ENCODE assay signal across 8 cellular contexts in the genomic region with DNA sequence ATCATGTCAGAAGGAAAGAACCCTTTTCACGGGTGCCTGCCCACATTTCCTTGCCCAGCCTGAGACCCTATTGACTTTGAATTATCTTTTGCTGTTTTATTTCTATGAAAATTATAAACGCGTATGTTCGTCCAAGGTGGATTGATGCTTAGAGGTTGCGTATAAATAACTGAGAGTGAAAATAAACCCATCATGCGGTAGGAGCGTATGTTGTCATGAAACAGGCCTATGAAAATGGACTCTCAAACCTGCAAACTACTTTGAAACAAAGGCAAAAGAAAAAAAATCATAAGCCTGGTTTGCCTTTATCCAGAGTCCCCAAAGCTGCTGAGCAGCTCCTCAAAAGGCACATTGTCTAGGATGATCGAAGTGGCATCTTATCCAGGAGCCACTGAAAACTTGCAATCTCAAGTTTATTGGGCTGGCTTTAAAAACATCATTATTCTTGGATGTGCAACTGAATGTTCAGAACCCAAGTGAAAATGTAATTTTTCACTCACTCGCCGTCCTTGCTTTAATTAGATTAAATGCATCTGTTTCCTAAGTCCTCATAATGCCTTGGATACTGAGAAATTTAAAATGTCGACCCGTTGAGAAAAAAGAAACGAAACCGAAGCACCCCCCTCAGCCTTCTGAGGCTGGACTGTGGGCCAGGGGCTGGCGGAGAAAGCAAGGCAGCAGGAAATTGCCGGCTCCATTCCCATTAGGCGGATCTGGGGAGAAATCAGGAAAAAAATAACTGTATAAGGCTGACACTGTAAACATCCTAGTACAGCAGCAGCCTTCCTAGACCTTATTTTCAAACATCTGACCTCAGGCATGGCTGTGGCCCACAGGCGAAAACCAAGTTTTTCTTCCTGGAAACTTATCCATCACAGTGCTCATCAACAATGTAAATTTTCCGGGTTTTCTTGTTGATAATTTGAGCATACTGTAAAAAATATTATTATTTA.
DNase-seq lines count a peak whose midpoint lies in the region; ATAC-seq, FAIRE-seq and TF ChIP-seq lines count a peak whose summit lies in the region.

No MANE protein-coding gene starts in this region.

- H3K27me3 Mint-ChIP-seq in activated naive CD4-positive, alpha-beta T cell treated with anti-CD3 and anti-CD28 coated beads, Interleukin-2, amount 50 U/mL, for 24 hours, result no peaks in the 10 kb centered on the region
- H3K27me3 Mint-ChIP-seq in activated naive CD4-positive, alpha-beta T cell treated with anti-CD3 and anti-CD28 coated beads, Interleukin-2, amount 10 ng/mL, durations not matched to agents 7 days and 5 days, result peaks cover 14% of the 10 kb centered on the region

- dilution Hi-C loops in keratinocyte (cut with MboI; ENCODE audit: extremely low pct_ligation_motif_present, low sequenced_read_pairs), result no loop called here

- peak overlapping the region; percentile 72 for H3K27ac Mint-ChIP-seq in activated naive CD4-positive, alpha-beta T cell treated with anti-CD3 and anti-CD28 coated beads, Interleukin-2, amount 50 U/mL, for 24 hours
- no peak overlapping the region for H3K27ac Mint-ChIP-seq in activated naive CD4-positive, alpha-beta T cell treated with anti-CD3 and anti-CD28 coated beads, Interleukin-2, amount 10 ng/mL, durations not matched to agents 7 days and 5 days

- ATAC-seq in HG03520 (IDR thresholded peaks at IDR 0.05; ENCODE audit: unreplicated experiment) (no peak), left lobe of liver (no peak)

- 48% methylated on average over 19 of the region's 19 CpGs for WGBS in urinary bladder

- peak overlapping the region; percentile 95 for H3K9ac ChIP-seq in keratinocyte (ENCODE audit: control insufficient read depth, extremely low read depth, insufficient read depth, low read length)

- H3K36me3 ChIP-seq in keratinocyte (ENCODE audit: control insufficient read depth in 2 of 2, extremely low read depth in 1 of 2, insufficient read depth in 2 of 2, low read length in 2 of 2), result peaks cover 2 to 3% of the 10 kb centered on the region in 2 experiments
- no peaks in the 10 kb centered on the region for H3K36me3 ChIP-seq in urinary bladder (ENCODE audit: insufficient read depth)

- TF ChIP-seq CTCF in WI38 (IDR thresholded peaks at IDR 0.05; ENCODE audit: low read depth, low read length) (no peak), keratinocyte (optimal IDR thresholded peaks at IDR 0.05 in 1 of 3, IDR thresholded peaks at IDR 0.05 in 1 of 3, conservative IDR thresholded peaks at IDR 0.05 in 1 of 3; ENCODE audit: extremely low read depth in 1 of 3, insufficient read depth in 2 of 3, low read length in 3 of 3) (no peak)

- no peaks in the 10 kb centered on the region for H3K27me3 ChIP-seq in keratinocyte (ENCODE audit: control insufficient read depth, extremely low read depth, insufficient read depth, low read length)

- no peaks in the 10 kb centered on the region for H4K20me1 ChIP-seq in keratinocyte (ENCODE audit: control insufficient read depth, extremely low read depth, insufficient read depth, low read length)

- H3K4me1 ChIP-seq in keratinocyte (ENCODE audit: control insufficient read depth, extremely low read depth, insufficient read depth, low read length) (peaks cover 40% of the 10 kb centered on the region), urinary bladder (ENCODE audit: insufficient read depth) (no peaks in the 10 kb centered on the region)

- FAIRE-seq in keratinocyte (lab: Jason Lieb, UNC), result peak; percentile 63

- no peaks in the 10 kb centered on the region for H3K9me3 Mint-ChIP-seq in activated naive CD4-positive, alpha-beta T cell treated with anti-CD3 and anti-CD28 coated beads, Interleukin-2, amount 50 U/mL, for 24 hours
- no peaks in the 10 kb centered on the region for H3K9me3 Mint-ChIP-seq in activated naive CD4-positive, alpha-beta T cell treated with anti-CD3 and anti-CD28 coated beads, Interleukin-2, amount 10 ng/mL, durations not matched to agents 7 days and 5 days

- CTCF ChIA-PET in activated naive CD4-positive, alpha-beta T cell treated with anti-CD3 and anti-CD28 coated beads, Interleukin-2, amount 10 ng/mL, durations not matched to agents 7 days and 5 days (lab: Charles Lee), result no interaction called here

- H3K4me1 Mint-ChIP-seq in activated naive CD4-positive, alpha-beta T cell treated with anti-CD3 and anti-CD28 coated beads, Interleukin-2, amount 50 U/mL, for 24 hours, result peaks cover 59% of the 10 kb centered on the region
- peaks cover 28% of the 10 kb centered on the region for H3K4me1 Mint-ChIP-seq in activated naive CD4-positive, alpha-beta T cell treated with anti-CD3 and anti-CD28 coated beads, Interleukin-2, amount 10 ng/mL, durations not matched to agents 7 days and 5 days

- H3K4me2 ChIP-seq in keratinocyte (ENCODE audit: control insufficient read depth, extremely low read depth, insufficient read depth, low read depth, low read length), result peak overlapping the region; percentile 100

- peak overlapping the region; percentile 98 for H3K27ac ChIP-seq in keratinocyte (ENCODE audit: control insufficient read depth, insufficient read depth, low read length)
- H3K27ac ChIP-seq in urinary bladder (ENCODE audit: low read depth), result peak overlapping the region; percentile 88

- peaks cover 84% of the 10 kb centered on the region for H3K79me2 ChIP-seq in keratinocyte (ENCODE audit: control insufficient read depth, insufficient read depth, low read length)

- H3K4me3 Mint-ChIP-seq in activated naive CD4-positive, alpha-beta T cell treated with anti-CD3 and anti-CD28 coated beads, Interleukin-2, amount 50 U/mL, for 24 hours, result peak overlapping the region; percentile 36
- H3K4me3 Mint-ChIP-seq in activated naive CD4-positive, alpha-beta T cell treated with anti-CD3 and anti-CD28 coated beads, Interleukin-2, amount 10 ng/mL, durations not matched to agents 7 days and 5 days, result no peak overlapping the region

- H3K4me3 ChIP-seq in WI38 (ENCODE audit: low read depth, low read length) (peak overlapping the region; percentile 52), keratinocyte (ENCODE audit: control insufficient read depth in 2 of 3, extremely low read depth in 1 of 3, insufficient read depth in 2 of 3, low read depth in 1 of 3, low read length in 3 of 3) (peak overlapping the region; percentile 31 to 77 (median 54)), urinary bladder (ENCODE audit: low read depth, low read length) (peak overlapping the region; percentile 18)

- DNase-seq in activated naive CD4-positive, alpha-beta T cell treated with anti-CD3 and anti-CD28 coated beads, Interleukin-2, amount 10 ng/mL, durations not matched to agents 7 days and 5 days, result no peak
- DNase-seq in keratinocyte (ENCODE audit: low read depth, low spot score), result no peak
- DNase-seq in SIG-M5 (lab: John Stamatoyannopoulos, UW), result no peak
- DNase-seq in left lobe of liver (ENCODE audit: low spot score), result no peak

- H3K36me3 Mint-ChIP-seq in activated naive CD4-positive, alpha-beta T cell treated with anti-CD3 and anti-CD28 coated beads, Interleukin-2, amount 50 U/mL, for 24 hours, result no peaks in the 10 kb centered on the region
- peaks cover 4% of the 10 kb centered on the region for H3K36me3 Mint-ChIP-seq in activated naive CD4-positive, alpha-beta T cell treated with anti-CD3 and anti-CD28 coated beads, Interleukin-2, amount 10 ng/mL, durations not matched to agents 7 days and 5 days

- no peaks in the 10 kb centered on the region for H3K9me3 ChIP-seq in keratinocyte (ENCODE audit: control insufficient read depth, low read depth, low read length)

- peaks cover 2% of the 10 kb centered on the region for H3K9me1 ChIP-seq in keratinocyte (ENCODE audit: control insufficient read depth, extremely low read depth, insufficient read depth, low read length)

- H2AFZ ChIP-seq in keratinocyte (ENCODE audit: control insufficient read depth, low read length), result no peak overlapping the region
